ENCODE assay signal across 9 cellular contexts in genomic region chr17:73643846-73644144, GRCh38. TPM values are rescaled to one million over a fixed set of nuclear protein-coding genes. Genes with fewer than 3 reads are reported as not detected.
DNase-seq lines count a peak whose midpoint lies in the region; ATAC-seq, FAIRE-seq and TF ChIP-seq lines count a peak whose summit lies in the region.
"Had no signal": no experiment of that assay in that cellular context is flagged by ENCODE, and none has a peak within 500 bp of the region (broad histone marks: within the 10 kb centered on the region; RNA-seq: fewer than 3 reads in every experiment).

No MANE protein-coding gene starts in this region.

- peaks cover 17% of the 10 kb centered on the region for H3F3A ChIP-seq in neural progenitor cell (ENCODE audit: low read depth)

- H3K9me3 ChIP-seq in HUES6 (ENCODE audit: control insufficient read depth, insufficient read depth, low read depth, low read length) (no peaks in the 10 kb centered on the region), H1 (ENCODE audit: insufficient read depth in 2 of 2, low read depth in 1 of 2, low read length in 1 of 2) (no peaks in the 10 kb centered on the region), neural progenitor cell (ENCODE audit: low read depth) (no peaks in the 10 kb centered on the region)

- peak overlapping the region; percentile 97 for H3K4me3 Mint-ChIP-seq in neural progenitor cell

- TF ChIP-seq CTCF in AG10803 (conservative IDR thresholded peaks at IDR 0.05; ENCODE audit: low read length) = no peak
- no peak for TF ChIP-seq CTCF in H1 (IDR thresholded peaks at IDR 0.05; ENCODE audit: control extremely low read depth in 1 of 3, insufficient read depth in 1 of 3, low read depth in 1 of 3, low read length in 3 of 3)
- TF ChIP-seq CTCF in neural progenitor cell (IDR thresholded peaks at IDR 0.05) = no peak

- no peak overlapping the region for H3K56ac ChIP-seq in H1 (replicated peaks; ENCODE audit: insufficient read length, low read depth, low read length)

- H3K27ac ChIP-seq in HUES6 (ENCODE audit: low read depth, low read length) (no peak overlapping the region), H1 (ENCODE audit: low read depth, low read length) (no peak overlapping the region), neural progenitor cell (no peak overlapping the region)

- no peak for TF ChIP-seq POLR2A in H1 (IDR thresholded peaks at IDR 0.05; ENCODE audit: control extremely low read depth in 1 of 2, low read depth in 2 of 2, low read length in 2 of 2)

- TF ChIP-seq EP300 in H1 (IDR thresholded peaks at IDR 0.05; ENCODE audit: borderline replicate concordance in 1 of 2, low read depth in 2 of 2, low read length in 2 of 2) = no peak

- DNase-seq in AG10803 (ENCODE audit: low read depth) (no peak), H1 (ENCODE audit: low read depth in 1 of 2, low spot score in 2 of 2) (no peak), neural progenitor cell (ENCODE audit: low spot score) (peak; percentile 58), pons (ENCODE audit: low spot score) (no peak), head of caudate nucleus (no peak), DMS53 treated with DMSO at 0.1 percent for 48 hours (lab: John Stamatoyannopoulos, UW; ENCODE audit: unreplicated experiment) (no peak)

- no peak overlapping the region for H3K14ac ChIP-seq in H1 (ENCODE audit: insufficient read length)

- H2BK120ac ChIP-seq in H1 (replicated peaks; ENCODE audit: low read depth, low read length) = no peak overlapping the region

- no peak overlapping the region for H2BK5ac ChIP-seq in H1 (ENCODE audit: low read depth, low read length)

- H3K36me3 Mint-ChIP-seq in neural progenitor cell = no peaks in the 10 kb centered on the region

- peaks cover 6% of the 10 kb centered on the region for H3K27me3 Mint-ChIP-seq in neural progenitor cell (ENCODE audit: insufficient read depth, low read depth)

- H3K4ac ChIP-seq in H1 (replicated peaks; ENCODE audit: insufficient read length, low read depth, low read length) = no peak overlapping the region

- H4K20me1 ChIP-seq in H1 (replicated peaks in 1 of 2; ENCODE audit: control insufficient read depth in 1 of 2, insufficient read depth in 2 of 2, low read length in 2 of 2) (peaks cover 3 to 9% of the 10 kb centered on the region in 2 experiments), neural progenitor cell (ENCODE audit: low read depth) (peaks cover 49% of the 10 kb centered on the region)

- H3K79me2 ChIP-seq in H1 (ENCODE audit: control insufficient read depth in 1 of 2, insufficient read depth in 2 of 2, low read length in 2 of 2) (peaks cover 0 to 24% of the 10 kb centered on the region in 2 experiments; a peak in 1 of 4 replicates), neural progenitor cell (ENCODE audit: low read depth) (peaks cover 61% of the 10 kb centered on the region)

- peak overlapping the region; percentile 68 to 95 for H3K4me2 ChIP-seq in H1 (ENCODE audit: insufficient read depth in 1 of 2, low read depth in 2 of 2, low read length in 2 of 2)
- peak overlapping the region; percentile 81 for H3K4me2 ChIP-seq in neural progenitor cell

- POLR2A ChIA-PET in H1 (lab: Charles Lee; ENCODE audit: partially characterized antibody) = no interaction called here

- H3K9ac ChIP-seq in HUES6 (ENCODE audit: low read length) = peak overlapping the region; percentile 11
- H3K9ac ChIP-seq in H1 (replicated peaks in 1 of 4; ENCODE audit: extremely low read depth in 1 of 4, low read depth in 3 of 4, low read length in 3 of 4) = peak overlapping the region in 2 of 4 experiments; percentile 8 to 18; a peak in 2 of 7 replicates
- H3K9ac ChIP-seq in neural progenitor cell = peak overlapping the region; percentile 48

- no peaks in the 10 kb centered on the region for H3K9me3 Mint-ChIP-seq in neural progenitor cell

- H3K4me1 ChIP-seq in HUES6 (ENCODE audit: control insufficient read depth, insufficient read depth, low read length) (peaks cover 29% of the 10 kb centered on the region), H1 (replicated peaks in 1 of 4; ENCODE audit: control insufficient read depth in 3 of 4, insufficient read depth in 4 of 4, low read length in 3 of 4) (peaks cover 4 to 19% (median 12%) of the 10 kb centered on the region in 4 experiments), neural progenitor cell (peaks cover 41% of the 10 kb centered on the region)

- H2BK15ac ChIP-seq in H1 (ENCODE audit: low read length) = no peak overlapping the region

- H3K36me3 ChIP-seq in HUES6 (ENCODE audit: control insufficient read depth, insufficient read depth, low read length) (no peaks in the 10 kb centered on the region), H1 (ENCODE audit: control insufficient read depth in 2 of 4, insufficient read depth in 4 of 4, low read length in 3 of 4) (no peaks in the 10 kb centered on the region), neural progenitor cell (no peaks in the 10 kb centered on the region)

- H3K18ac ChIP-seq in H1 (ENCODE audit: extremely low read depth, low read length) = peak overlapping the region; percentile 90; the same call in 1 of the 2 replicates

- no peak overlapping the region for H4K8ac ChIP-seq in H1 (ENCODE audit: extremely low read depth, insufficient read depth, low read length)

- intact Hi-C loops in head of caudate nucleus (cut with DNase I) = loop anchor here (5.0 kb wide), 1 partner anchor 216 kb away; no protein-coding TSS in a partner anchor

- peaks cover 58% of the 10 kb centered on the region for H3K4me1 Mint-ChIP-seq in neural progenitor cell

- peak overlapping the region; percentile 78 for H3K27ac Mint-ChIP-seq in neural progenitor cell

- no peak overlapping the region for H2BK12ac ChIP-seq in H1 (ENCODE audit: low read depth, low read length)

- H2AK5ac ChIP-seq in H1 (ENCODE audit: low read depth, low read length) = no peak overlapping the region

- whole genome bisulfite sequencing in H1 (ENCODE audit: extremely low coverage in 1 of 2, insufficient coverage in 1 of 2, insufficient read length in 1 of 2, insufficient replicate concordance in 2 of 2, low coverage in 1 of 2, low lambda C conversion rate in 2 of 2, missing lambda C conversion rate in 1 of 2), 2 experiments = 3% methylated on average over 6 of the region's 13 CpGs; no CpG with 5 or more reads in 1 of the 2 experiments

- no peak overlapping the region for H4K5ac ChIP-seq in H1 (ENCODE audit: insufficient read length, low read depth, low read length)

- CTCF ChIA-PET in H1 (lab: Charles Lee; ENCODE audit: partially characterized antibody) = interaction anchor here (0.8 to 11.3 kb wide), 11 partner anchors 11 to 215 kb away, joined by 3 to 175 read pairs (median 4); no protein-coding TSS in a partner anchor

- no peak overlapping the region for H2BK20ac ChIP-seq in H1 (ENCODE audit: low read length)

- H3K23ac ChIP-seq in H1 (ENCODE audit: insufficient read length) = no peak overlapping the region

- peak overlapping the region; percentile 43 for H3K4me3 ChIP-seq in AG10803 (ENCODE audit: low read length)
- H3K4me3 ChIP-seq in HUES6 (ENCODE audit: low read depth, low read length) = peak overlapping the region; percentile 63
- H3K4me3 ChIP-seq in H1 (ENCODE audit: extremely low read depth in 1 of 4, insufficient read depth in 2 of 4, low read depth in 3 of 4, low read length in 4 of 4) = peak overlapping the region; percentile 67 to 87 (median 80)
- H3K4me3 ChIP-seq in neural progenitor cell = peak overlapping the region; percentile 87

- no peak for TF ChIP-seq RAD21 in H1 (IDR thresholded peaks at IDR 0.05 in 1 of 2, conservative IDR thresholded peaks at IDR 0.05 in 1 of 2; ENCODE audit: low read depth in 2 of 2, low read length in 2 of 2)

- no peak overlapping the region for H2AFZ ChIP-seq in H1 (ENCODE audit: low read length)
- no peak overlapping the region for H2AFZ ChIP-seq in neural progenitor cell (replicated peaks)

- no peak for ATAC-seq in GM19455 (IDR thresholded peaks at IDR 0.05; ENCODE audit: unreplicated experiment)

- no peaks in the 10 kb centered on the region for H3K79me1 ChIP-seq in H1 (ENCODE audit: low read depth, low read length)

- H4K91ac ChIP-seq in H1 (replicated peaks; ENCODE audit: insufficient read length, low read length) = no peak overlapping the region

- H3K27me3 ChIP-seq in HUES6 (ENCODE audit: control insufficient read depth, insufficient read depth, low read length) (peaks cover 77% of the 10 kb centered on the region), H1 (replicated peaks in 1 of 4; ENCODE audit: control insufficient read depth in 3 of 4, extremely low read depth in 1 of 4, insufficient read depth in 3 of 4, low read length in 3 of 4) (peaks cover 5 to 47% (median 37%) of the 10 kb centered on the region in 4 experiments), neural progenitor cell (peaks cover 21% of the 10 kb centered on the region)

- peaks cover 14% of the 10 kb centered on the region; the same call in 1 of the 2 replicates for H3K23me2 ChIP-seq in H1 (ENCODE audit: low read depth, low read length)

- FAIRE-seq in H1 (lab: Jason Lieb, UNC) = no peak
- FAIRE-seq: G401.6 had no signal

TF ChIP-seq in H1, 55 proteins besides CTCF, POLR2A, EP300 and RAD21:
- TF ChIP-seq SP1 (IDR thresholded peaks at IDR 0.05; ENCODE audit: low read depth, low read length) (no peak), ZNF274 (IDR thresholded peaks at IDR 0.05; ENCODE audit: borderline replicate concordance, extremely low read depth, low read length) (no peak), SIX5 (IDR thresholded peaks at IDR 0.05; ENCODE audit: low read depth, low read length) (no peak), SIN3A (conservative IDR thresholded peaks at IDR 0.05 in 1 of 2, IDR thresholded peaks at IDR 0.05 in 1 of 2; ENCODE audit: low read depth in 1 of 2, low read length in 2 of 2) (peak in 1 of 2 experiments; percentile 52; a peak in 1 of 4 replicates)
TF ChIP-seq in H1: peak in this region for 1.

RNA-seq across cellular contexts. Expression of gene SDK2, which starts 0.5 kb away (rescaled TPM):
- 3.6 and 3.9 TPM in 2 replicates for total RNA-seq in H1 (2021; fragmentation: NEBNext Ultra II Directional; extraction: Animal tissue kit (Norgen Biotek cat#: 25700))
- polyA plus RNA-seq in H1 (2011; rRNA removed) = 4.1 and 5.9 TPM in 2 replicates
- 2.3 TPM for polyA plus RNA-seq in H1 (2011; cell fraction: cytosol; rRNA removed)
- 7.3 TPM for polyA plus RNA-seq in H1 (2011; cell fraction: nucleus; rRNA removed)
- polyA plus RNA-seq in H1 (2012, experiment 1 of 2) = 5.5 to 10.2 TPM (median 7.5 TPM) in 4 replicates
- 3.6 TPM for polyA plus RNA-seq in H1 (2012, experiment 2 of 2)
- 2.6 TPM for polyA plus RNA-seq in H1 (2013, experiment 1 of 2)
- 2.0 TPM for polyA plus RNA-seq in H1 (2013, experiment 2 of 2)
- 6.8 and 8.4 TPM in 2 replicates for polyA minus RNA-seq in H1 (2011; rRNA and poly(A)+ RNA removed)
- polyA minus RNA-seq in H1 (2011; cell fraction: cytosol; rRNA and poly(A)+ RNA removed) = 10.9 TPM
- 13.8 TPM for polyA minus RNA-seq in H1 (2011; cell fraction: nucleus; rRNA and poly(A)+ RNA removed)
- 15.3 and 39.9 TPM in 2 replicates for total RNA-seq in neural progenitor cell (ENCODE audit: low replicate concordance)
